ENCODE assay signal across 22 cellular contexts in the genomic region with DNA sequence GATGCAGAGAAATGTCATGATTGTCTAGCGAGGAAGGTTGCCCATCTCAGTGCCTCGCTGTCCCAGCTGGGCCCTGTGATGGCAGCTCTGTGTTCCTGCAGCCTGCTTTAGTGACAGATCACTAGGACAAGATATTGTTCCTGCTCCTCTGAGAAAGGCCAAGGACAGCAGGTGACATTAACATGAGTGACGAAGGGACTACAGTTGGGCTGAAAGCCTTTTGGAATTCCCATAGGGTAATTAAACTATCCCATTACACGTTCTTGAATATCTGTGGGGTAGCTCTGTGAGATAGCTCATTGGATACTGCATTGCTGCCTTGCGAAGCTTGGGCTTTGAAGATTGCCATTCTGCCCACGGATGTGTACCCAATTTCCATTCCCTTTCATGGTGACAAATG.
"Had no signal": no experiment of that assay in that cellular context is flagged by ENCODE, and none has a peak within 500 bp of the region (broad histone marks: within the 10 kb centered on the region; RNA-seq: fewer than 3 reads in every experiment).

No MANE protein-coding gene starts in this region.

- H3K27me3 ChIP-seq: esophagus muscularis mucosa, hepatocyte had no signal

- H3K9me3 ChIP-seq: neutrophil, transverse colon had no signal

- H3K4me3 Mint-ChIP-seq: effector memory CD8-positive, alpha-beta T cell; naive thymus-derived CD4-positive, alpha-beta T cell had no signal

- H3K4me1 Mint-ChIP-seq: naive thymus-derived CD4-positive, alpha-beta T cell had no signal

- H3K4me3 ChIP-seq: esophagus muscularis mucosa, hepatocyte, lung, skin epidermis, stomach, thoracic aorta, transverse colon had no signal

- H3K4me1 ChIP-seq: esophagus muscularis mucosa, stomach, transverse colon had no signal

- H3K36me3 ChIP-seq: esophagus muscularis mucosa, neutrophil, stomach, thoracic aorta, transverse colon had no signal

- ATAC-seq: effector memory CD8-positive, alpha-beta T cell; left cardiac atrium; left ventricle myocardium superior; naive thymus-derived CD4-positive, alpha-beta T cell; sciatic nerve had no signal

- DNase-seq: effector memory CD8-positive, alpha-beta T cell; head of caudate nucleus; kidney; left cardiac atrium; left ventricle myocardium superior; mesenchymal stem cell; midbrain; naive thymus-derived CD4-positive, alpha-beta T cell; stimulated activated CD4-positive, alpha-beta T cell treated with anti-CD3 and anti-CD28 coated beads, Interleukin-2, amount 100 ng/mL, for 24 hours; stimulated activated CD4-positive, alpha-beta T cell treated with anti-CD3 and anti-CD28 coated beads, Interleukin-4, amount 100 ng/mL, for 4 hours; stimulated activated naive CD4-positive, alpha-beta T cell; stomach; substantia nigra; transverse colon had no signal

- H3K27ac ChIP-seq: epithelial cell of prostate, esophagus muscularis mucosa, hepatocyte, neutrophil, skin epidermis, stomach, thoracic aorta, transverse colon had no signal

- FAIRE-seq: kidney had no signal

- H3K27ac Mint-ChIP-seq: effector memory CD8-positive, alpha-beta T cell; naive thymus-derived CD4-positive, alpha-beta T cell had no signal
